Comparison of ENCODE assay signal across 19 cellular contexts in the genomic region with DNA sequence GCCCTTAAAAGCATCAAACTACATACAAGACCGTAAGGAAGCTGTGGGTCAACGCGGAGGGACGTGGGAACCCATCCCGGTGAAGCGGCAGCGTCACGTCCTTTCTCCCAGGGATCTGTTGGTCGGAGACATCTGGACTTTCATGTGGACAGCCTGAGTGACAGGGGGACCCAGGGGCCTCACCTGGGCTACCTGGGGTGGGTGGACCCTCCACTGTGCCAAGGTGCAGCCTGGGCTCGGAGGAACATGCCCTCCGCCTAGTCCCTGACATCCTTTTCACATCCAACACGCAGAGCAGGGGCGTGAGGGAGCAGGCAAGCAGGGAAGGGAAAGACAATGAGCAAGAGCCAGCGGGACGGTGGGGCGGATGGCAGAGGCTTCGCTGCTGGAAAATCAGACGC. TPM values are rescaled to one million over a fixed set of nuclear protein-coding genes. Genes with fewer than 3 reads are reported as not detected.
"Had no signal": no experiment of that assay in that cellular context is flagged by ENCODE, and none has a peak within 500 bp of the region (broad histone marks: within the 10 kb centered on the region; RNA-seq: fewer than 3 reads in every experiment).

No MANE protein-coding gene starts in this region.

- H3K27me3 Mint-ChIP-seq: activated T-cell treated with anti-CD3 and anti-CD28 coated beads, Interleukin-2, amount 50 U/mL, for 24 hours had no signal

- H3K27ac ChIP-seq: coronary artery, gastroesophageal sphincter, suprapubic skin, upper lobe of left lung had no signal

- H3K4me3 ChIP-seq: coronary artery, gastroesophageal sphincter, smooth muscle cell, suprapubic skin, upper lobe of left lung had no signal

- ATAC-seq: gastroesophageal sphincter, natural killer cell had no signal

- H3K9me3 ChIP-seq: gastroesophageal sphincter, suprapubic skin, upper lobe of left lung had no signal

- H3K9me3 Mint-ChIP-seq: activated naive CD8-positive, alpha-beta T cell treated with anti-CD3 and anti-CD28 coated beads, Interleukin-2, amount 10 ng/mL, durations not matched to agents 7 days and 5 days; activated T-cell treated with anti-CD3 and anti-CD28 coated beads, Interleukin-2, amount 50 U/mL, for 24 hours; natural killer cell had no signal

- DNase-seq: activated CD4-positive, alpha-beta T cell treated with anti-CD3 and anti-CD28 coated beads, Interleukin-2, amount 50 U/mL, for 4 hours; activated CD4-positive, CD25-positive, alpha-beta regulatory T cell treated with anti-CD3 and anti-CD28 coated beads, Interleukin-2, amount 50 U/mL, for 72 hours; activated gamma-delta T cell treated with Interleukin-2 at 50 U/mL for 16 hours; activated naive CD8-positive, alpha-beta T cell treated with anti-CD3 and anti-CD28 coated beads, Interleukin-2, amount 10 ng/mL, durations not matched to agents 7 days and 5 days; activated T-cell treated with anti-CD3 and anti-CD28 coated beads, Interleukin-2, amount 50 U/mL, for 24 hours; effector CD8-positive, alpha-beta T cell; hippocampal formation; natural killer cell; stimulated activated naive CD4-positive, alpha-beta T cell; SW 1271; upper lobe of left lung had no signal

- H3K27me3 ChIP-seq: upper lobe of left lung had no signal

- H3K4me1 ChIP-seq: gastroesophageal sphincter, suprapubic skin had no signal

- H3K4me3 Mint-ChIP-seq: activated naive CD8-positive, alpha-beta T cell treated with anti-CD3 and anti-CD28 coated beads, Interleukin-2, amount 10 ng/mL, durations not matched to agents 7 days and 5 days; activated T-cell treated with anti-CD3 and anti-CD28 coated beads, Interleukin-2, amount 50 U/mL, for 24 hours; natural killer cell had no signal

- H3K36me3 ChIP-seq: suprapubic skin had no signal

- H3K36me3 Mint-ChIP-seq: natural killer cell had no signal

- H3K27ac Mint-ChIP-seq: activated naive CD8-positive, alpha-beta T cell treated with anti-CD3 and anti-CD28 coated beads, Interleukin-2, amount 10 ng/mL, durations not matched to agents 7 days and 5 days; activated T-cell treated with anti-CD3 and anti-CD28 coated beads, Interleukin-2, amount 50 U/mL, for 24 hours; natural killer cell had no signal

RNA-seq across cellular contexts. Expression of gene GARIN5A, which starts 13.8 kb away (rescaled TPM):
- total RNA-seq: astrocyte had no signal

RNA-seq across cellular contexts. Expression of gene EMC10, which starts 14.1 kb away (rescaled TPM):
- total RNA-seq: astrocyte had no signal

RNA-seq across cellular contexts. Expression of gene JOSD2, which starts 20.6 kb away (rescaled TPM):
- total RNA-seq: astrocyte had no signal

RNA-seq across cellular contexts. Expression of gene ASPDH, which starts 23.3 kb away (rescaled TPM):
- total RNA-seq: activated naive CD8-positive, alpha-beta T cell treated with anti-CD3 and anti-CD28 coated beads, Interleukin-2, amount 10 ng/mL, durations not matched to agents 7 days and 5 days; astrocyte; gastroesophageal sphincter; lung microvascular endothelial cell; mononuclear cell; natural killer cell; osteocyte; smooth muscle cell; suprapubic skin; upper lobe of left lung had no signal

RNA-seq across cellular contexts. Expression of gene MYBPC2, which starts 57.7 kb away (rescaled TPM):
- total RNA-seq: astrocyte, gastroesophageal sphincter, lung microvascular endothelial cell, osteocyte, smooth muscle cell had no signal
